ENCODE assay signal across 27 cellular contexts in the genomic region with DNA sequence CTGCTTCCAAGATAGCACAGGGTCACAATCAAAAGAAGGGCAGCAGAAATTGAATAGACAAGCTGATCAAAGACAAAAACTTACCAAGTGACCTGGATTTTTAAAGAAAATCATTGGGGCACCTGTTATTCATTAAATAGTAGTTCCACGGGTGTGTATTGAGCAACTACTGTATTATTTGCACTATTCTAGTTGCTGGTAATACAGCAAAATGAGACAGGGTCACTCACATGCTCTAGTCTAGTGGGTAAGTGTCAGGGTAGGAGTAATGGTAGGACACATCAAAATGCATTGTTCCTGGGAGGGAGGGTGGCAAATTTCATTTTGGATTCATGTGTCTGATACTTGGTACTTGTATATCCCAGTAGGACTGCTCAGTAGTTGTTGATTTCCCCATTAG.
"Had no signal": no experiment of that assay in that cellular context is flagged by ENCODE, and none has a peak within 500 bp of the region (broad histone marks: within the 10 kb centered on the region; RNA-seq: fewer than 3 reads in every experiment).

No MANE protein-coding gene starts in this region.

- H3K27me3 ChIP-seq: stomach, suprapubic skin, testis, thyroid gland, tibial artery, tibial nerve, transverse colon, upper lobe of left lung, upper lobe of right lung, uterus, vagina had no signal

- H3K27me3 Mint-ChIP-seq: type B pancreatic cell had no signal

- ATAC-seq: stimulated activated effector memory CD8-positive, alpha-beta T cell treated with anti-CD3 and anti-CD28 coated beads, Interleukin-12 subunit alpha, Interleukin-12 subunit beta, amount 100 ng/mL, for 72 hours; stimulated activated memory B cell treated with anti-CD40 and anti-IgM and Interleukin-4, amounts not matched to agents 10 μg/mL and 1 μg/mL and 100 μg/mL, for 72 hours; stimulated activated naive B cell treated with anti-CD40 and anti-IgM and Interleukin-4, amounts not matched to agents 10 μg/mL and 1 μg/mL and 100 μg/mL, for 72 hours; stimulated activated naive CD8-positive, alpha-beta T cell treated with anti-CD3 and anti-CD28 coated beads, Interleukin-15, amount 100 ng/mL, for 72 hours; stimulated activated naive CD8-positive, alpha-beta T cell treated with anti-CD3 and anti-CD28 coated beads, Interleukin-15, Interleukin-2, amounts not matched to agents 100 U/mL and 50 U/mL, for 24 hours; upper lobe of right lung had no signal

- H3K27ac Mint-ChIP-seq: stimulated activated effector memory CD8-positive, alpha-beta T cell treated with anti-CD3 and anti-CD28 coated beads, Interleukin-12 subunit alpha, Interleukin-12 subunit beta, amount 100 ng/mL, for 72 hours; stimulated activated memory B cell treated with anti-CD40 and anti-IgM and Interleukin-4, amounts not matched to agents 10 μg/mL and 1 μg/mL and 100 μg/mL, for 72 hours; stimulated activated naive B cell treated with anti-CD40 and anti-IgM and Interleukin-4, amounts not matched to agents 10 μg/mL and 1 μg/mL and 100 μg/mL, for 72 hours; stimulated activated naive CD8-positive, alpha-beta T cell treated with anti-CD3 and anti-CD28 coated beads, Interleukin-15, amount 100 ng/mL, for 72 hours; stimulated activated naive CD8-positive, alpha-beta T cell treated with anti-CD3 and anti-CD28 coated beads, Interleukin-15, Interleukin-2, amounts not matched to agents 100 ng/mL and 50 ng/mL, for 24 hours; type B pancreatic cell had no signal

- H3K9me3 Mint-ChIP-seq: stimulated activated effector memory CD8-positive, alpha-beta T cell treated with anti-CD3 and anti-CD28 coated beads, Interleukin-12 subunit alpha, Interleukin-12 subunit beta, amount 100 ng/mL, for 72 hours; stimulated activated memory B cell treated with anti-CD40 and anti-IgM and Interleukin-4, amounts not matched to agents 10 μg/mL and 1 μg/mL and 100 μg/mL, for 72 hours; stimulated activated naive B cell treated with anti-CD40 and anti-IgM and Interleukin-4, amounts not matched to agents 10 μg/mL and 1 μg/mL and 100 μg/mL, for 72 hours; stimulated activated naive CD8-positive, alpha-beta T cell treated with anti-CD3 and anti-CD28 coated beads, Interleukin-15, amount 100 ng/mL, for 72 hours; stimulated activated naive CD8-positive, alpha-beta T cell treated with anti-CD3 and anti-CD28 coated beads, Interleukin-15, Interleukin-2, amounts not matched to agents 100 ng/mL and 50 ng/mL, for 24 hours; type B pancreatic cell had no signal

- H3K36me3 Mint-ChIP-seq: stimulated activated effector memory CD8-positive, alpha-beta T cell treated with anti-CD3 and anti-CD28 coated beads, Interleukin-12 subunit alpha, Interleukin-12 subunit beta, amount 100 ng/mL, for 72 hours; stimulated activated memory B cell treated with anti-CD40 and anti-IgM and Interleukin-4, amounts not matched to agents 10 μg/mL and 1 μg/mL and 100 μg/mL, for 72 hours; stimulated activated naive B cell treated with anti-CD40 and anti-IgM and Interleukin-4, amounts not matched to agents 10 μg/mL and 1 μg/mL and 100 μg/mL, for 72 hours; type B pancreatic cell had no signal

- H3K36me3 ChIP-seq: stomach, suprapubic skin, thoracic aorta, thyroid gland, tibial artery, tibial nerve, transverse colon, upper lobe of left lung, upper lobe of right lung, uterus, vagina had no signal

- H3K4me3 ChIP-seq: stomach, suprapubic skin, testis, thoracic aorta, thyroid gland, tibial artery, tibial nerve, transverse colon, upper lobe of left lung, upper lobe of right lung, uterus, vagina had no signal

- H3K9me3 ChIP-seq: stomach, suprapubic skin, testis, thoracic aorta, thyroid gland, tibial artery, tibial nerve, transverse colon, upper lobe of left lung, upper lobe of right lung, uterus, vagina had no signal

- H3K4me1 ChIP-seq: stomach, suprapubic skin, testis, thyroid gland, tibial artery, tibial nerve, transverse colon, upper lobe of left lung, upper lobe of right lung, uterus, vagina had no signal

- H3K4me3 Mint-ChIP-seq: stimulated activated effector memory CD8-positive, alpha-beta T cell treated with anti-CD3 and anti-CD28 coated beads, Interleukin-12 subunit alpha, Interleukin-12 subunit beta, amount 100 ng/mL, for 72 hours; stimulated activated memory B cell treated with anti-CD40 and anti-IgM and Interleukin-4, amounts not matched to agents 10 μg/mL and 1 μg/mL and 100 μg/mL, for 72 hours; stimulated activated naive B cell treated with anti-CD40 and anti-IgM and Interleukin-4, amounts not matched to agents 10 μg/mL and 1 μg/mL and 100 μg/mL, for 72 hours; stimulated activated naive CD8-positive, alpha-beta T cell treated with anti-CD3 and anti-CD28 coated beads, Interleukin-15, amount 100 ng/mL, for 72 hours; stimulated activated naive CD8-positive, alpha-beta T cell treated with anti-CD3 and anti-CD28 coated beads, Interleukin-15, Interleukin-2, amounts not matched to agents 100 ng/mL and 50 ng/mL, for 24 hours; type B pancreatic cell had no signal

- H3K27ac ChIP-seq: stomach, suprapubic skin, testis, thoracic aorta, thyroid gland, tibial artery, tibial nerve, transverse colon, upper lobe of left lung, upper lobe of right lung, uterus, vagina had no signal

- H3K4me1 Mint-ChIP-seq: stimulated activated effector memory CD8-positive, alpha-beta T cell treated with anti-CD3 and anti-CD28 coated beads, Interleukin-12 subunit alpha, Interleukin-12 subunit beta, amount 100 ng/mL, for 72 hours; stimulated activated memory B cell treated with anti-CD40 and anti-IgM and Interleukin-4, amounts not matched to agents 10 μg/mL and 1 μg/mL and 100 μg/mL, for 72 hours; stimulated activated naive B cell treated with anti-CD40 and anti-IgM and Interleukin-4, amounts not matched to agents 10 μg/mL and 1 μg/mL and 100 μg/mL, for 72 hours; stimulated activated naive CD8-positive, alpha-beta T cell treated with anti-CD3 and anti-CD28 coated beads, Interleukin-15, amount 100 ng/mL, for 72 hours had no signal

- DNase-seq: stimulated activated CD4-positive, alpha-beta T cell treated with anti-CD3 and anti-CD28 coated beads, Interleukin-2, amount 100 ng/mL, for 48 hours; stimulated activated CD4-positive, alpha-beta T cell treated with anti-CD3 and anti-CD28 coated beads, Interleukin-4, amount 100 ng/mL, for 1 hour; stimulated activated CD4-positive, alpha-beta T cell treated with anti-CD3 and anti-CD28 coated beads, Interleukin-4, amount 100 ng/mL, for 24 hours; stimulated activated CD4-positive, alpha-beta T cell treated with anti-CD3 and anti-CD28 coated beads, Interleukin-4, amount 100 ng/mL, for 4 hours; stimulated activated CD8-positive, alpha-beta memory T cell treated with anti-CD3 and anti-CD28 coated beads, Interleukin-4, amount 100 ng/mL, for 48 hours; stimulated activated naive B cell treated with anti-CD40 and anti-IgM and Interleukin-4, amounts not matched to agents 10 μg/mL and 1 μg/mL and 100 μg/mL, for 72 hours; stimulated activated naive CD4-positive, alpha-beta T cell; stimulated activated naive CD4-positive, alpha-beta T cell treated with Interleukin-2 at 50 U/mL for 16 hours; stimulated activated naive CD8-positive, alpha-beta T cell treated with anti-CD3 and anti-CD28 coated beads, Interleukin-15, amount 100 ng/mL, for 72 hours; stimulated activated naive CD8-positive, alpha-beta T cell treated with anti-CD3 and anti-CD28 coated beads, Interleukin-15, Interleukin-2, amounts not matched to agents 100 U/mL and 50 U/mL, for 24 hours; stomach; testis; thyroid gland; tibial artery; transverse colon; trophoblast cell; upper lobe of left lung; upper lobe of right lung; uterus had no signal
